ENCODE assay signal across 1 cellular context in the genomic region with DNA sequence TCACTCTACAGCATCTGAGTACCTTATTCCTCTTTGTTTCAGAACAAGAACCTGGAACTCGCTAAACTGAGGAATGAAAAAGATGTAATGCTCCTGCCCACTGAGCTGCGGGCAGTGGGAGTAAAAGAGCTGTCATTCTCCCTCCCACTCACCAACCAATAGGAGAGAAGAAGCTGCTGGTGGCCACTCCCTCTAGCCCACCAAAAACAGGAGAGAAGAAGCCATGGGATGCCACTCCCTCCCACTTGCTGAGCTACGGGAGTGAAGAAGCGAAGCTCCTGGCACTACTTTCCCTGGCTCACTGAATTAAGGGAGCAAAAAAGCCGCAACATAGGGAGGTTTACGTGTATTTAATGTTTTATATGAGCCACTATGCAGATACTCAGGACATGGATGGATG.
TF ChIP-seq lines count a peak whose summit lies in the region.

No MANE protein-coding gene starts in this region.

TF ChIP-seq in WTC11, 78 proteins besides CTCF, POLR2A, EP300 and RAD21 (continued from another document):
- TF ChIP-seq, protein P1, sequence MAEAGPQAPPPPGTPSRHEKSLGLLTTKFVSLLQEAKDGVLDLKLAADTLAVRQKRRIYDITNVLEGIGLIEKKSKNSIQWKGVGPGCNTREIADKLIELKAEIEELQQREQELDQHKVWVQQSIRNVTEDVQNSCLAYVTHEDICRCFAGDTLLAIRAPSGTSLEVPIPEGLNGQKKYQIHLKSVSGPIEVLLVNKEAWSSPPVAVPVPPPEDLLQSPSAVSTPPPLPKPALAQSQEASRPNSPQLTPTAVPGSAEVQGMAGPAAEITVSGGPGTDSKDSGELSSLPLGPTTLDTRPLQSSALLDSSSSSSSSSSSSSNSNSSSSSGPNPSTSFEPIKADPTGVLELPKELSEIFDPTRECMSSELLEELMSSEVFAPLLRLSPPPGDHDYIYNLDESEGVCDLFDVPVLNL (CRISPR knock-in tag; IDR thresholded peaks at IDR 0.05; ENCODE audit: borderline replicate concordance, low read depth), result no peak
- no peak for TF ChIP-seq JUN (CRISPR knock-in tag; IDR thresholded peaks at IDR 0.05)
- no peak for TF ChIP-seq SOX15 (CRISPR knock-in tag; IDR thresholded peaks at IDR 0.05)
- TF ChIP-seq NR1H2 (CRISPR knock-in tag; IDR thresholded peaks at IDR 0.05), result no peak
- TF ChIP-seq NFATC4 (CRISPR knock-in tag; IDR thresholded peaks at IDR 0.05), result no peak
- no peak for TF ChIP-seq ZNF281 (CRISPR knock-in tag; IDR thresholded peaks at IDR 0.05)
